12 cellular contexts compared by ENCODE assay signal in the genomic region with DNA sequence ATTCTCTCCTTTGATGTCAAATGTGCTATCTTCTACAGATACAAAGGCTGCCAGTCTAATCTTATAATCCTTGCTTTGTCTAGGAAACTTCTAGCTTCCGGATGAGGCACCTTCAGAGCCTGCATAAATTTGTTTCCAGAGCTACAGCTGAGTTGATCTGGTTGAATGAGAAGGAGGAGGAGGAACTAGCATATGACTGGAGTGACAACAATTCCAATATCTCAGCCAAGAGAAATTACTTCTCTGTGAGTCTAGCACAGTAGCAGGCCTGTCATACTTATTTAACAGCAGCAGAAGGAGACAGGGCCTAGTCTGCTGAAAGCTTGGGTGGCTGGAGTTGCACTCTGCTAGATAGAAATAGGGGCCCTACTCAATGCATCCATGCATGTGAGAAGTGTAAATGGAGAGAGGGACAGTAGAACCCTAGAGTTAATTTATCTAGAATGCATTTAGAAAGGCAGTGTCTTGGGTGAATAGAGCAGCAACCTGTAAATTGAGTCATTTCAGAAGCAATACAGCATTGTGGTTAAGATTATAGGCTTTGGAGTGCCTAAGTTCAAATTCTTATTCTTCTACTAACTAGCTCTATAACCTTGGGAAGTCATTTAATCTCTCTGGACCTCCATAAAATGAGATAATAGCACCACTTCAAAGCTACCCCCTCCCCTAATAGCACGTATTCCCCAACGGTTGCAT.
DNase-seq lines count a peak whose midpoint lies in the region; ATAC-seq and TF ChIP-seq lines count a peak whose summit lies in the region.
"Had no signal": no experiment of that assay in that cellular context is flagged by ENCODE, and none has a peak within 500 bp of the region (broad histone marks: within the 10 kb centered on the region; RNA-seq: fewer than 3 reads in every experiment).

No MANE protein-coding gene starts in this region.

- no peak overlapping the region for H3K4me3 ChIP-seq in cardiac fibroblast (replicated peaks in 1 of 2; ENCODE audit: low read depth in 2 of 2, low read length in 2 of 2)

- no peak for DNase-seq in stimulated activated naive CD8-positive, alpha-beta T cell treated with anti-CD3 and anti-CD28 coated beads, Interleukin-15, amount 100 ng/mL, for 72 hours
- no peak for DNase-seq in stimulated activated naive CD8-positive, alpha-beta T cell treated with anti-CD3 and anti-CD28 coated beads, Interleukin-15, Interleukin-2, amounts not matched to agents 100 U/mL and 50 U/mL, for 24 hours
- peak; percentile 38 to 72 for DNase-seq in cardiac fibroblast (ENCODE audit: low read depth in 2 of 2)
- DNase-seq in kidney tubule cell (ENCODE audit: low spot score), result peak; percentile 86
- no peak for DNase-seq in cortex of kidney (lab: John Stamatoyannopoulos, UW)
- DNase-seq in OCI-M1 (lab: John Stamatoyannopoulos, UW), result no peak
- no peak for DNase-seq in left lobe of liver (ENCODE audit: low spot score)
- DNase-seq: aorta, H7, NCI-H1694 treated with DMSO at 0.1 percent for 48 hours had no signal

- no peak overlapping the region for H3K27ac Mint-ChIP-seq in stimulated activated naive CD8-positive, alpha-beta T cell treated with anti-CD3 and anti-CD28 coated beads, Interleukin-15, amount 100 ng/mL, for 72 hours

- peaks cover 6% of the 10 kb centered on the region for H3K4me1 Mint-ChIP-seq in stimulated activated naive CD8-positive, alpha-beta T cell treated with anti-CD3 and anti-CD28 coated beads, Interleukin-15, amount 100 ng/mL, for 72 hours

- H3K27me3 Mint-ChIP-seq in stimulated activated naive CD8-positive, alpha-beta T cell treated with anti-CD3 and anti-CD28 coated beads, Interleukin-15, amount 100 ng/mL, for 72 hours, result no peaks in the 10 kb centered on the region
- H3K27me3 Mint-ChIP-seq: IgD-negative memory B cell had no signal

- no peaks in the 10 kb centered on the region for H3K9me3 Mint-ChIP-seq in stimulated activated naive CD8-positive, alpha-beta T cell treated with anti-CD3 and anti-CD28 coated beads, Interleukin-15, amount 100 ng/mL, for 72 hours
- H3K9me3 Mint-ChIP-seq: IgD-negative memory B cell had no signal

- TF ChIP-seq CTCF in cardiac fibroblast (IDR thresholded peaks at IDR 0.05; ENCODE audit: low read depth, low read length), result no peak

- ATAC-seq in stimulated activated naive CD8-positive, alpha-beta T cell treated with anti-CD3 and anti-CD28 coated beads, Interleukin-15, amount 100 ng/mL, for 72 hours, result peak; percentile 55
- ATAC-seq in stimulated activated naive CD8-positive, alpha-beta T cell treated with anti-CD3 and anti-CD28 coated beads, Interleukin-15, Interleukin-2, amounts not matched to agents 100 U/mL and 50 U/mL, for 24 hours, result no peak
- ATAC-seq in left lobe of liver, result no peak
- ATAC-seq in HG02571 (IDR thresholded peaks at IDR 0.05; ENCODE audit: unreplicated experiment), result no peak

- H3K4me3 Mint-ChIP-seq in stimulated activated naive CD8-positive, alpha-beta T cell treated with anti-CD3 and anti-CD28 coated beads, Interleukin-15, amount 100 ng/mL, for 72 hours, result no peak overlapping the region
- H3K4me3 Mint-ChIP-seq: IgD-negative memory B cell had no signal

Comparison
In these comparisons a context has a peak if more than half of its experiments do, and no peak if none do; other contexts are left out.
1. DNase-seq: peak in cardiac fibroblast (2 of 2) and kidney tubule cell (single experiment); none in stimulated activated naive CD8-positive, alpha-beta T cell treated with anti-CD3 and anti-CD28 coated beads, Interleukin-15, amount 100 ng/mL, for 72 hours (0 of 2), stimulated activated naive CD8-positive, alpha-beta T cell treated with anti-CD3 and anti-CD28 coated beads, Interleukin-15, Interleukin-2, amounts not matched to agents 100 U/mL and 50 U/mL, for 24 hours (single experiment), cortex of kidney (single experiment), OCI-M1 (single experiment) and left lobe of liver (single experiment).